18 cellular contexts compared by ENCODE assay signal in the genomic region with DNA sequence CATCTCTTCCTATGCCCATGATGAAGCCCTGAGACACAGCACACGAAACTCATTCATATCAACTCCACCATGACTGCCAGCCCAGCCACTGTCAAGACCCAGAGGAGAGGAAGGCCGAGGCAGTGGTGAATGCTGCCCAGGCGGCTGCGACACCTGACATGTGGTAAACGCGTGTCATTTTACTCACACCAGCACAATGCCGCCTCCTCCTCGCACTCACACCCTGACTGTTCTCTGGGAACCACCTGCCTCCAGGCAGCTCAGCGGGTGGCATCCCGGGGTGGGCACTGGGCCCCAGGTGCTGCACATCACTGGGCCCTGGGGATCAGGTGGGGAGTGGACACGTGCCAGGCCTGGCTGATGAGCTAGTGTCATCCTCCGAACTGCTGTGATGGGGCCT.
"Had no signal": no experiment of that assay in that cellular context is flagged by ENCODE, and none has a peak within 500 bp of the region (broad histone marks: within the 10 kb centered on the region; RNA-seq: fewer than 3 reads in every experiment).

No MANE protein-coding gene starts in this region.

- DNase-seq: activated CD4-positive, alpha-beta T cell treated with anti-CD3 and anti-CD28 coated beads, Interleukin-2, amount 50 U/mL, for 1 hour; activated CD4-positive, CD25-positive, alpha-beta regulatory T cell; activated effector memory CD4-positive, alpha-beta T cell treated with Interleukin-2 at 50 U/mL for 16 hours; activated T-cell treated with anti-CD3 and anti-CD28 coated beads for 4 hours; central memory CD4-positive, alpha-beta T cell; esophagus squamous epithelium; left ventricle myocardium inferior; naive thymus-derived CD4-positive, alpha-beta T cell; ovary; stimulated activated CD4-positive, alpha-beta T cell treated with anti-CD3 and anti-CD28 coated beads, Interleukin-12 subunit alpha, Interleukin-12 subunit beta, amount 100 ng/mL, for 4 hours; stimulated activated CD4-positive, alpha-beta T cell treated with anti-CD3 and anti-CD28 coated beads, Interleukin-2, amount 100 ng/mL, for 24 hours; T-helper 2 cell had no signal

- H3K4me1 Mint-ChIP-seq: stimulated activated memory B cell treated with anti-CD40 and anti-IgM and Interleukin-4, amounts not matched to agents 10 μg/mL and 1 μg/mL and 100 μg/mL, for 72 hours had no signal

- H3K27me3 Mint-ChIP-seq: activated naive CD4-positive, alpha-beta T cell treated with anti-CD3 and anti-CD28 coated beads, Interleukin-2, amount 50 U/mL, for 24 hours; memory B cell; naive thymus-derived CD4-positive, alpha-beta T cell; stimulated activated memory B cell treated with anti-CD40 and anti-IgM and Interleukin-4, amounts not matched to agents 10 μg/mL and 1 μg/mL and 100 μg/mL, for 72 hours had no signal

- H3K4me3 Mint-ChIP-seq: activated naive CD4-positive, alpha-beta T cell treated with anti-CD3 and anti-CD28 coated beads, Interleukin-2, amount 50 U/mL, for 24 hours; memory B cell; stimulated activated memory B cell treated with anti-CD40 and anti-IgM and Interleukin-4, amounts not matched to agents 10 μg/mL and 1 μg/mL and 100 μg/mL, for 72 hours had no signal

- H3K9me3 ChIP-seq: esophagus squamous epithelium, left ventricle myocardium inferior, mucosa of descending colon, ovary, transverse colon had no signal

- ATAC-seq: naive thymus-derived CD4-positive, alpha-beta T cell; stimulated activated memory B cell treated with anti-CD40 and anti-IgM and Interleukin-4, amounts not matched to agents 10 μg/mL and 1 μg/mL and 100 μg/mL, for 72 hours had no signal

- H3K36me3 ChIP-seq: ovary, transverse colon had no signal

- H3K9me3 Mint-ChIP-seq: activated naive CD4-positive, alpha-beta T cell treated with anti-CD3 and anti-CD28 coated beads, Interleukin-2, amount 50 U/mL, for 24 hours; memory B cell; stimulated activated memory B cell treated with anti-CD40 and anti-IgM and Interleukin-4, amounts not matched to agents 10 μg/mL and 1 μg/mL and 100 μg/mL, for 72 hours had no signal

- H3K27ac Mint-ChIP-seq: activated naive CD4-positive, alpha-beta T cell treated with anti-CD3 and anti-CD28 coated beads, Interleukin-2, amount 50 U/mL, for 24 hours; memory B cell; stimulated activated memory B cell treated with anti-CD40 and anti-IgM and Interleukin-4, amounts not matched to agents 10 μg/mL and 1 μg/mL and 100 μg/mL, for 72 hours had no signal

- H3K4me3 ChIP-seq: coronary artery, esophagus squamous epithelium, left ventricle myocardium inferior, mucosa of descending colon, ovary, transverse colon had no signal

- H3K27me3 ChIP-seq: esophagus squamous epithelium, ovary, transverse colon had no signal

- H3K36me3 Mint-ChIP-seq: activated naive CD4-positive, alpha-beta T cell treated with anti-CD3 and anti-CD28 coated beads, Interleukin-2, amount 50 U/mL, for 24 hours; memory B cell had no signal
